ENCODE assay signal across 20 cellular contexts in the genomic region with DNA sequence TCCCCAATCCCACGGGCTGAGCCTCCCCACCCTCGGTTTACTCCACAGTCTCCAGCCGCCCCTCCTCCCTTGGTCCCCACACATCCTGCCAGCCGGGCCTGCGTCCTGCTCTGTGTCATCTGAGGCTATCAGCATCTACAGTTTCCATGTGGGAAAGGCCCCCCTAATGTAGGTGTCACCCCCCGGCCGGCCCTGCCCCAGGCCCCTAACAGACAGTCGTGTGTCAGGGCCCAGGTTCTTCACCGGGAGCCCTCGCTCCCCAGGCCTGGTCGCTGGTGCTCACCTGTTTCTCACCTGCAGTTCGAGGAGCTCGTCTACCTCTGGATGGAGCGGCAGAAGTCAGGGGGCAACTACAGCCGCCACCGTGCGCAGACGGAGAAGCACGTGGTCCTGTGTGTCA.
"Had no signal": no experiment of that assay in that cellular context is flagged by ENCODE, and none has a peak within 500 bp of the region (broad histone marks: within the 10 kb centered on the region; RNA-seq: fewer than 3 reads in every experiment).

No MANE protein-coding gene starts in this region.

- FAIRE-seq: endothelial cell of umbilical vein, frontal cortex, islet of Langerhans, keratinocyte had no signal

- H3K4me3 ChIP-seq: colonic mucosa, esophagus muscularis mucosa, gastroesophageal sphincter, heart right ventricle, left lung, lower lobe of right lung had no signal

- DNase-seq: colonic mucosa; cortex of kidney; effector CD8-positive, alpha-beta T cell; foreskin keratinocyte; glutamatergic neuron; head of caudate nucleus; heart right ventricle; hippocampal formation; left cardiac atrium; left lung; left ventricle myocardium superior; lower lobe of right lung; mesenchymal stem cell; midbrain had no signal

- H3K27ac ChIP-seq: colonic mucosa, esophagus muscularis mucosa, foreskin keratinocyte, gastroesophageal sphincter, heart right ventricle, left lung, lower lobe of right lung had no signal

- H3K27me3 ChIP-seq: colonic mucosa, foreskin keratinocyte, heart right ventricle had no signal

- H3K36me3 ChIP-seq: colonic mucosa, esophagus muscularis mucosa, gastroesophageal sphincter, heart right ventricle, left lung, lower lobe of right lung had no signal

- ATAC-seq: foreskin keratinocyte, gastroesophageal sphincter, heart right ventricle, left cardiac atrium, left lung, left ventricle myocardium superior, lower lobe of right lung had no signal

- H3K4me1 ChIP-seq: colonic mucosa, esophagus muscularis mucosa, foreskin keratinocyte, gastroesophageal sphincter, heart right ventricle, left lung, lower lobe of right lung had no signal

- H3K9me3 ChIP-seq: colonic mucosa, lower lobe of right lung had no signal
